In genomic region chr4:81467672-81467964, GRCh38 we compare ENCODE assay signal across 2 cellular contexts.
TF ChIP-seq lines count a peak whose summit lies in the region.

No MANE protein-coding gene starts in this region.

TF ChIP-seq in liver, 16 proteins besides CTCF, POLR2A, EP300 and RAD21:
- TF ChIP-seq REST (IDR thresholded peaks at IDR 0.05) (no peak), YY1 (IDR thresholded peaks at IDR 0.05) (peak; percentile 29)

TF ChIP-seq in HepG2, 621 proteins besides CTCF, POLR2A, EP300 and RAD21:
- TF ChIP-seq AHR (CRISPR knock-in tag; IDR thresholded peaks at IDR 0.05) (no peak), SP140L (CRISPR knock-in tag; IDR thresholded peaks at IDR 0.05; ENCODE audit: borderline replicate concordance) (no peak), ZFP41 (CRISPR knock-in tag; IDR thresholded peaks at IDR 0.05; ENCODE audit: borderline replicate concordance) (no peak), ZBTB14 (CRISPR knock-in tag; IDR thresholded peaks at IDR 0.05) (no peak), SRSF9 (IDR thresholded peaks at IDR 0.05; ENCODE audit: borderline replicate concordance, insufficient read depth, low read depth, low read length, poor library complexity, severe bottlenecking) (no peak), PAF1 (CRISPR knock-in tag; IDR thresholded peaks at IDR 0.05) (no peak), KLF16 (CRISPR knock-in tag; IDR thresholded peaks at IDR 0.05) (no peak), TFDP1 (CRISPR knock-in tag; IDR thresholded peaks at IDR 0.05; ENCODE audit: borderline replicate concordance) (no peak), ZNF512B (CRISPR knock-in tag; IDR thresholded peaks at IDR 0.05; ENCODE audit: borderline replicate concordance) (no peak), DDIT3 (CRISPR knock-in tag; IDR thresholded peaks at IDR 0.05) (no peak)
